Comparison of ENCODE assay signal across 22 cellular contexts in genomic region chr15:68823561-68823960, GRCh38.
"Had no signal": no experiment of that assay in that cellular context is flagged by ENCODE, and none has a peak within 500 bp of the region (broad histone marks: within the 10 kb centered on the region; RNA-seq: fewer than 3 reads in every experiment).

No MANE protein-coding gene starts in this region.

- H3K4me3 Mint-ChIP-seq: stimulated activated memory B cell treated with anti-CD40 and anti-IgM and Interleukin-4, amounts not matched to agents 10 μg/mL and 1 μg/mL and 100 μg/mL, for 72 hours had no signal

- H3K36me3 ChIP-seq: heart left ventricle, pancreas, tibial artery, upper lobe of left lung, uterus had no signal

- H3K4me3 ChIP-seq: heart left ventricle, mucosa of descending colon, pancreas, tibial artery, upper lobe of left lung, uterus had no signal

- H3K9me3 Mint-ChIP-seq: naive thymus-derived CD8-positive, alpha-beta T cell; stimulated activated memory B cell treated with anti-CD40 and anti-IgM and Interleukin-4, amounts not matched to agents 10 μg/mL and 1 μg/mL and 100 μg/mL, for 72 hours; stimulated activated naive CD8-positive, alpha-beta T cell treated with anti-CD3 and anti-CD28 coated beads, Interleukin-15, Interleukin-2, amounts not matched to agents 100 ng/mL and 50 ng/mL, for 24 hours had no signal

- H3K4me1 ChIP-seq: uterus had no signal

- H3K27ac Mint-ChIP-seq: progenitor cell of endocrine pancreas; stimulated activated memory B cell treated with anti-CD40 and anti-IgM and Interleukin-4, amounts not matched to agents 10 μg/mL and 1 μg/mL and 100 μg/mL, for 72 hours; stimulated activated naive CD8-positive, alpha-beta T cell treated with anti-CD3 and anti-CD28 coated beads, Interleukin-15, Interleukin-2, amounts not matched to agents 100 ng/mL and 50 ng/mL, for 24 hours had no signal

- H3K27me3 ChIP-seq: dorsolateral prefrontal cortex, heart left ventricle, pancreas, tibial artery, upper lobe of left lung, uterus had no signal

- FAIRE-seq: islet of Langerhans had no signal

- H3K9me3 ChIP-seq: heart left ventricle, mucosa of descending colon, pancreas, tibial artery, upper lobe of left lung, uterus had no signal

- H3K36me3 Mint-ChIP-seq: naive thymus-derived CD8-positive, alpha-beta T cell had no signal

- H3K27me3 Mint-ChIP-seq: naive thymus-derived CD8-positive, alpha-beta T cell; progenitor cell of endocrine pancreas; stimulated activated memory B cell treated with anti-CD40 and anti-IgM and Interleukin-4, amounts not matched to agents 10 μg/mL and 1 μg/mL and 100 μg/mL, for 72 hours had no signal

- DNase-seq: cortex of kidney; dorsolateral prefrontal cortex; effector CD8-positive, alpha-beta T cell; foreskin melanocyte; heart left ventricle; hippocampal formation; kidney glomerular epithelial cell; mucosa of descending colon; naive thymus-derived CD8-positive, alpha-beta T cell; occipital lobe; pancreas; right cardiac atrium; small intestine; stimulated activated CD4-positive, alpha-beta T cell treated with anti-CD3 and anti-CD28 coated beads, Interleukin-4, amount 100 ng/mL, for 1 hour; stimulated activated CD8-positive, alpha-beta memory T cell treated with anti-CD3 and anti-CD28 coated beads, Interleukin-4, amount 100 ng/mL, for 48 hours; tibial artery; upper lobe of left lung; uterus had no signal

- ATAC-seq: heart left ventricle; mucosa of descending colon; naive thymus-derived CD8-positive, alpha-beta T cell; pancreas; right cardiac atrium; stimulated activated memory B cell treated with anti-CD40 and anti-IgM and Interleukin-4, amounts not matched to agents 10 μg/mL and 1 μg/mL and 100 μg/mL, for 72 hours had no signal
